Comparison of ENCODE assay signal across 22 cellular contexts in genomic region chr5:156354571-156354970, GRCh38. TPM values are rescaled to one million over a fixed set of nuclear protein-coding genes. Genes with fewer than 3 reads are reported as not detected.
"Had no signal": no experiment of that assay in that cellular context is flagged by ENCODE, and none has a peak within 500 bp of the region (broad histone marks: within the 10 kb centered on the region; RNA-seq: fewer than 3 reads in every experiment).

No MANE protein-coding gene starts in this region.

- H3K4me1 ChIP-seq: adrenal gland, right atrium auricular region had no signal

- H3K4me3 Mint-ChIP-seq: activated CD4-positive, alpha-beta T cell treated with anti-CD3 and anti-CD28 coated beads, Interleukin-2, amount 10 ng/mL, durations not matched to agents 7 days and 5 days; activated T-cell treated with anti-CD3 and anti-CD28 coated beads, Interleukin-2, amount 50 U/mL, for 4 hours; naive B cell; neural crest cell; stimulated activated naive CD8-positive, alpha-beta T cell treated with anti-CD3 and anti-CD28 coated beads, Interleukin-15, amount 100 ng/mL, for 72 hours; T-helper 1 cell treated with Interleukin-12 subunit alpha and Interleukin-12 subunit beta and Interleukin-4 antibody, amounts not matched to agents 30 μg/mL and 1 μg/mL, for 36 hours; type B pancreatic cell had no signal

- H3K27ac ChIP-seq: adrenal gland, esophagus muscularis mucosa, right atrium auricular region, skin epidermis had no signal

- H3K27ac Mint-ChIP-seq: activated CD4-positive, alpha-beta T cell treated with anti-CD3 and anti-CD28 coated beads, Interleukin-2, amount 10 ng/mL, durations not matched to agents 7 days and 5 days; naive B cell; progenitor cell of endocrine pancreas; stimulated activated naive CD8-positive, alpha-beta T cell treated with anti-CD3 and anti-CD28 coated beads, Interleukin-15, amount 100 ng/mL, for 72 hours; T-helper 1 cell treated with Interleukin-12 subunit alpha and Interleukin-12 subunit beta and Interleukin-4 antibody, amounts not matched to agents 30 μg/mL and 1 μg/mL, for 36 hours; type B pancreatic cell had no signal

- H3K36me3 ChIP-seq: adrenal gland, right atrium auricular region had no signal

- H3K4me1 Mint-ChIP-seq: activated CD4-positive, alpha-beta T cell treated with anti-CD3 and anti-CD28 coated beads, Interleukin-2, amount 10 ng/mL, durations not matched to agents 7 days and 5 days; naive B cell; neural crest cell; stimulated activated naive CD8-positive, alpha-beta T cell treated with anti-CD3 and anti-CD28 coated beads, Interleukin-15, amount 100 ng/mL, for 72 hours had no signal

- H3K27me3 Mint-ChIP-seq: naive B cell; progenitor cell of endocrine pancreas; stimulated activated naive CD8-positive, alpha-beta T cell treated with anti-CD3 and anti-CD28 coated beads, Interleukin-15, amount 100 ng/mL, for 72 hours; type B pancreatic cell had no signal

- H3K36me3 Mint-ChIP-seq: naive B cell, type B pancreatic cell had no signal

- H3K9me3 ChIP-seq: adrenal gland, esophagus muscularis mucosa, right atrium auricular region had no signal

- H3K9me3 Mint-ChIP-seq: activated CD4-positive, alpha-beta T cell treated with anti-CD3 and anti-CD28 coated beads, Interleukin-2, amount 10 ng/mL, durations not matched to agents 7 days and 5 days; activated T-cell treated with anti-CD3 and anti-CD28 coated beads, Interleukin-2, amount 50 U/mL, for 4 hours; naive B cell; neural crest cell; stimulated activated naive CD8-positive, alpha-beta T cell treated with anti-CD3 and anti-CD28 coated beads, Interleukin-15, amount 100 ng/mL, for 72 hours; T-helper 1 cell treated with Interleukin-12 subunit alpha and Interleukin-12 subunit beta and Interleukin-4 antibody, amounts not matched to agents 30 μg/mL and 1 μg/mL, for 36 hours; type B pancreatic cell had no signal

- DNase-seq: activated CD4-positive, alpha-beta T cell treated with anti-CD3 and anti-CD28 coated beads, Interleukin-2, amount 10 ng/mL, durations not matched to agents 7 days and 5 days; activated CD8-positive, alpha-beta memory T cell treated with anti-CD3 and anti-CD28 coated beads, Interleukin-2, amount 50 U/mL, for 4 hours; activated effector memory CD4-positive, alpha-beta T cell treated with Interleukin-2 at 50 U/mL for 16 hours; activated naive CD4-positive, alpha-beta T cell treated with anti-CD3 and anti-CD28 coated beads, Interleukin-2, amount 50 U/mL, for 16 hours; activated T-cell treated with anti-CD3 and anti-CD28 coated beads, Interleukin-2, amount 50 U/mL, for 4 hours; adrenal gland; effector CD4-positive, alpha-beta T cell; glutamatergic neuron; hypothalamus; islet precursor cell; naive B cell; stimulated activated CD4-positive, alpha-beta T cell treated with anti-CD3 and anti-CD28 coated beads, Interleukin-15, amount 100 ng/mL, for 24 hours; stimulated activated CD4-positive, alpha-beta T cell treated with anti-CD3 and anti-CD28 coated beads, Interleukin-2, amount 100 ng/mL, for 48 hours; stimulated activated naive CD8-positive, alpha-beta T cell treated with anti-CD3 and anti-CD28 coated beads, Interleukin-15, amount 100 ng/mL, for 72 hours had no signal

- H3K4me3 ChIP-seq: adrenal gland, esophagus muscularis mucosa, lung, right atrium auricular region, skin epidermis had no signal

- ATAC-seq: activated T-cell treated with anti-CD3 and anti-CD28 coated beads, Interleukin-2, amount 50 U/mL, for 4 hours; stimulated activated naive CD8-positive, alpha-beta T cell treated with anti-CD3 and anti-CD28 coated beads, Interleukin-15, amount 100 ng/mL, for 72 hours had no signal

- H3K27me3 ChIP-seq: adrenal gland, esophagus muscularis mucosa, right atrium auricular region had no signal

RNA-seq across cellular contexts. Expression of gene SGCD, which starts 27.6 kb away (rescaled TPM):
- total RNA-seq: activated CD4-positive, alpha-beta T cell treated with anti-CD3 and anti-CD28 coated beads, Interleukin-2, amount 10 ng/mL, durations not matched to agents 7 days and 5 days had no signal
